Comparison of ENCODE assay signal across 15 cellular contexts in the genomic region with DNA sequence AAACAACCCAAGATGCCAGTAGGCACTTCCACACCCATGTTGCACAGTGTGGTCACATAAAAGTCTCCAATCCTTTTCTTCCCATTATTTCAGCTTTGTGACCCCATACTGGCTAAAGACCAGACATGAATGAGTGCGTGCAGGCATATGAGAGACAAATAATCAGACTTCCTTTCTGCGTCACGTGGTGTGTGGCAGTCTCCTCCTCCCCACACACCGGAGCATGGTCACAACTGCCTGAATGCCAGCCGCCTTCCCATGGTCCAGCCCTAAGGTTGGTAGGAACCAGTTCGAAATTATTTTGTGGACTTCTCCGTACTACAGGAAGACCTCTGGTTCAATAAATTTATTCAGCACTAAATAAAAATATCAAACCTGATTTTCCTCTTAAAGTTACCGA.
"Had no signal": no experiment of that assay in that cellular context is flagged by ENCODE, and none has a peak within 500 bp of the region (broad histone marks: within the 10 kb centered on the region; RNA-seq: fewer than 3 reads in every experiment).

No MANE protein-coding gene starts in this region.

- H3K9me3 ChIP-seq: spleen, tibial artery, upper lobe of right lung had no signal

- H3K27ac Mint-ChIP-seq: dendritic cell treated with granulocyte-macrophage colony-stimulating factor and Interleukin-4, amounts not matched to agents 40 ng/mL and 50 ng/mL, for 4 days; stimulated activated memory B cell treated with anti-CD40 and anti-IgM and Interleukin-4, amounts not matched to agents 10 μg/mL and 1 μg/mL and 100 μg/mL, for 72 hours; stimulated activated naive CD8-positive, alpha-beta T cell treated with anti-CD3 and anti-CD28 coated beads, Interleukin-15, Interleukin-2, amounts not matched to agents 100 ng/mL and 50 ng/mL, for 24 hours had no signal

- DNase-seq: cerebellar nuclear complex; effector memory CD8-positive, alpha-beta T cell; foreskin melanocyte; hippocampal formation; kidney glomerular epithelial cell; natural killer cell; spleen; stimulated activated CD4-positive, alpha-beta T cell treated with anti-CD3 and anti-CD28 coated beads, Interleukin-15, amount 100 ng/mL, for 24 hours; stimulated activated CD4-positive, alpha-beta T cell treated with anti-CD3 and anti-CD28 coated beads, Interleukin-1b, Interleukin-23, amount 100 ng/mL, for 48 hours; stimulated activated CD4-positive, alpha-beta T cell treated with anti-CD3 and anti-CD28 coated beads, Interleukin-4, amount 100 ng/mL, for 24 hours; tibial artery; upper lobe of right lung had no signal

- H3K27ac ChIP-seq: spleen, tibial artery, upper lobe of right lung had no signal

- H3K27me3 ChIP-seq: spleen, tibial artery, upper lobe of right lung had no signal

- H3K36me3 ChIP-seq: upper lobe of right lung had no signal

- H3K4me3 Mint-ChIP-seq: dendritic cell treated with granulocyte-macrophage colony-stimulating factor and Interleukin-4, amounts not matched to agents 40 ng/mL and 50 ng/mL, for 4 days; effector memory CD8-positive, alpha-beta T cell; natural killer cell; stimulated activated memory B cell treated with anti-CD40 and anti-IgM and Interleukin-4, amounts not matched to agents 10 μg/mL and 1 μg/mL and 100 μg/mL, for 72 hours; stimulated activated naive CD8-positive, alpha-beta T cell treated with anti-CD3 and anti-CD28 coated beads, Interleukin-15, Interleukin-2, amounts not matched to agents 100 ng/mL and 50 ng/mL, for 24 hours had no signal

- H3K36me3 Mint-ChIP-seq: natural killer cell had no signal

- H3K4me3 ChIP-seq: spleen, tibial artery, upper lobe of right lung had no signal

- H3K9me3 Mint-ChIP-seq: dendritic cell treated with granulocyte-macrophage colony-stimulating factor and Interleukin-4, amounts not matched to agents 40 ng/mL and 50 ng/mL, for 4 days; effector memory CD8-positive, alpha-beta T cell; natural killer cell; stimulated activated memory B cell treated with anti-CD40 and anti-IgM and Interleukin-4, amounts not matched to agents 10 μg/mL and 1 μg/mL and 100 μg/mL, for 72 hours; stimulated activated naive CD8-positive, alpha-beta T cell treated with anti-CD3 and anti-CD28 coated beads, Interleukin-15, Interleukin-2, amounts not matched to agents 100 ng/mL and 50 ng/mL, for 24 hours had no signal

- H3K27me3 Mint-ChIP-seq: dendritic cell treated with granulocyte-macrophage colony-stimulating factor and Interleukin-4, amounts not matched to agents 40 ng/mL and 50 ng/mL, for 4 days; effector memory CD8-positive, alpha-beta T cell; stimulated activated memory B cell treated with anti-CD40 and anti-IgM and Interleukin-4, amounts not matched to agents 10 μg/mL and 1 μg/mL and 100 μg/mL, for 72 hours; stimulated activated naive CD8-positive, alpha-beta T cell treated with anti-CD3 and anti-CD28 coated beads, Interleukin-15, Interleukin-2, amounts not matched to agents 100 ng/mL and 50 ng/mL, for 24 hours had no signal
